ENCODE assay signal across 8 cellular contexts in the genomic region with DNA sequence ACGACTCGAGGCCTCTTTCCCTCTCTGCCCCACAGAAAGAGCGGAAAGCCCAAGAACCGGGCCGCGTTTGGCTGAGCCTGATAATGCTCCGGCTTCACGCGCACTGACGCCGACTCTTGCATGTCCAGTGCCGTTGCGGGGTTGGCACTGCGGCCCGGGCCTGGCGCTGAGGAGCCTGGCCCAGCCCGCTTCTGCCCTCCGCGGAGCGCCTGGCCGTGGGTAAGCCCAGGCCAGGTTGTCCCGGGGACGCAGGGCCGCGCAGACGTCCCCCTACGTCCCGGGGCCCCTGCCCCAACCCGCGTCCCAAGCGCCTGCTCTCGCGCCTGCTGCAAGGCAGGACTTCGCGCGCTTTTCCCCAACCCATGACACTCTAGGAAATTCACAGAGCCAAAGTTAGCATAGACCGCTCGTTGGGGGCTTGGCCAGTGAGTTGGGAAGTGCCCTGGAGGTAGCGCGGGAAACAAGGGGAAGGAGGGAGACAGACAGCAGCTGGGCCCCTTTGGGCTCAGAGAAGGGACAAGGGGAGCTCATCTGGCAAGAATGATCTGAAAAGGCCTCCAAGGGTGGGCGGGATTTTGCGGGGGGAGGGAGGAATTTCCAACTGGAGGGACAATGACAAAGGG. TPM values are rescaled to one million over a fixed set of nuclear protein-coding genes. Genes with fewer than 3 reads are reported as not detected.
A peak's percentile ranks its signal among the peaks of the same experiment; 100 is the strongest.
DNase-seq lines count a peak whose midpoint lies in the region; ATAC-seq, FAIRE-seq and TF ChIP-seq lines count a peak whose summit lies in the region.

No MANE protein-coding gene starts in this region.

- H3K27me3 ChIP-seq in stomach = no peaks in the 10 kb centered on the region

- no peak for FAIRE-seq in A549 (lab: Jason Lieb, UNC)

- TF ChIP-seq POLR2A in A549 (IDR thresholded peaks at IDR 0.05; ENCODE audit: low read length) (no peak), stomach (IDR thresholded peaks at IDR 0.05) (no peak)

- intact Hi-C loops in stomach (cut with DNase I; ENCODE audit: low total_unique reads) = no loop called here

- H3K4me3 Mint-ChIP-seq in activated naive CD8-positive, alpha-beta T cell treated with anti-CD3 and anti-CD28 coated beads, Interleukin-2, amount 50 U/mL, for 24 hours = peak overlapping the region; percentile 98

- CTCF ChIA-PET in A549 (lab: Yijun Ruan, JAX) = no interaction called here

- peak overlapping the region; percentile 92 for H3K4me3 ChIP-seq in A549
- H3K4me3 ChIP-seq in stomach = peak overlapping the region; percentile 74 to 99 (median 86)

- H3K4me1 ChIP-seq in A549 = peaks cover 8% of the 10 kb centered on the region; the same call in 2 of the 3 replicates
- peaks cover 25 to 46% (median 42%) of the 10 kb centered on the region in 4 donors for H3K4me1 ChIP-seq in stomach

- no peak overlapping the region for H3K27ac Mint-ChIP-seq in activated naive CD8-positive, alpha-beta T cell treated with anti-CD3 and anti-CD28 coated beads, Interleukin-2, amount 50 U/mL, for 24 hours

- H3K27me3 Mint-ChIP-seq in activated naive CD8-positive, alpha-beta T cell treated with anti-CD3 and anti-CD28 coated beads, Interleukin-2, amount 50 U/mL, for 24 hours = peaks cover 3% of the 10 kb centered on the region

- DNase-seq in A549 (ENCODE audit: low read depth in 1 of 2, low spot score in 1 of 2) = no peak
- peak; percentile 1 for DNase-seq in H4 (ENCODE audit: low spot score)
- DNase-seq in activated naive CD8-positive, alpha-beta T cell treated with anti-CD3 and anti-CD28 coated beads, Interleukin-2, amount 50 U/mL, for 24 hours = no peak
- peak; percentile 70 for DNase-seq in iPS-NIHi7 (ENCODE audit: extremely low spot score)
- DNase-seq in stomach = no peak
- no peak for DNase-seq in GM13976 (ENCODE audit: low spot score)
- DNase-seq in HuH-7 (ENCODE audit: low spot score) = no peak
- DNase-seq in GOT3 (lab: John Stamatoyannopoulos, UW) = no peak

- no peaks in the 10 kb centered on the region for H3K9me3 Mint-ChIP-seq in activated naive CD8-positive, alpha-beta T cell treated with anti-CD3 and anti-CD28 coated beads, Interleukin-2, amount 50 U/mL, for 24 hours

- peaks cover 23% of the 10 kb centered on the region for H3K4me1 Mint-ChIP-seq in activated naive CD8-positive, alpha-beta T cell treated with anti-CD3 and anti-CD28 coated beads, Interleukin-2, amount 50 U/mL, for 24 hours

- WGBS in A549 (ENCODE audit: missing lambda C conversion rate) = 67% methylated on average over 25 of the region's 42 CpGs
- WGBS in stomach, 5 donors = 8 to 29% (median 13%) methylated on average over 14 to 42 of the region's 42 CpGs

- H3K36me3 ChIP-seq in stomach = peaks cover 9 to 24% (median 18%) of the 10 kb centered on the region in 4 donors

- H3K9me3 ChIP-seq in A549 (no peaks in the 10 kb centered on the region), stomach (no peaks in the 10 kb centered on the region)

- H3K36me3 Mint-ChIP-seq in activated naive CD8-positive, alpha-beta T cell treated with anti-CD3 and anti-CD28 coated beads, Interleukin-2, amount 50 U/mL, for 24 hours (ENCODE audit: low read depth) = no peaks in the 10 kb centered on the region

- POLR2A ChIA-PET in A549 (lab: Yijun Ruan, JAX) = no interaction called here

- no peak for TF ChIP-seq EP300 in A549 (IDR thresholded peaks at IDR 0.05)
- TF ChIP-seq EP300 in stomach (IDR thresholded peaks at IDR 0.05) = no peak

- no peak for TF ChIP-seq RAD21 in A549 (conservative IDR thresholded peaks at IDR 0.05 in 1 of 2, IDR thresholded peaks at IDR 0.05 in 1 of 2)

- H3K4me2 ChIP-seq in A549 = peak overlapping the region; percentile 84

- in situ Hi-C loops in GM13976 (cut with MboI; ENCODE audit: low sequenced_read_pairs, unreplicated experiment) = no loop called here

- ATAC-seq in A549 = peak; percentile 72 to 78; a peak in 5 of 6 replicates
- ATAC-seq in activated naive CD8-positive, alpha-beta T cell treated with anti-CD3 and anti-CD28 coated beads, Interleukin-2, amount 50 U/mL, for 24 hours = peak; percentile 3

- no peak for TF ChIP-seq CTCF in A549 (IDR thresholded peaks at IDR 0.05)
- TF ChIP-seq CTCF in stomach (IDR thresholded peaks at IDR 0.05) = no peak
- TF ChIP-seq CTCF in GM13976 (IDR thresholded peaks at IDR 0.05; ENCODE audit: borderline replicate concordance, control extremely low read depth, extremely low read depth, insufficient read depth, missing control alignments) = no peak

- H3K27ac ChIP-seq in A549 = peak overlapping the region in 1 of 2 experiments; percentile 66; a peak in 2 of 6 replicates
- peak overlapping the region in 2 of 5 donors; percentile 79 to 83 for H3K27ac ChIP-seq in stomach

TF ChIP-seq in A549, 52 proteins besides CTCF, POLR2A, EP300 and RAD21:
- TF ChIP-seq NPAS2 (CRISPR knock-in tag; IDR thresholded peaks at IDR 0.05; ENCODE audit: borderline replicate concordance) (no peak), FOXS1 (CRISPR knock-in tag; IDR thresholded peaks at IDR 0.05) (no peak), JUNB (IDR thresholded peaks at IDR 0.05) (no peak)

RNA-seq across cellular contexts. Expression of gene LRPAP1, which starts 0.6 kb away (rescaled TPM):
- polyA plus RNA-seq in A549 (2011; rRNA removed) = 60.7 and 64.3 TPM in 2 replicates
- polyA plus RNA-seq in A549 (2012; cell fraction: cytosol; rRNA removed) = 85.6 and 89.7 TPM in 2 replicates
- 100 and 139 TPM in 2 replicates for polyA plus RNA-seq in A549 (2012; cell fraction: nucleus; rRNA removed)
- polyA plus RNA-seq in A549 (2017; fragmentation: RNase III; extraction: RNeasy Plus Mini Kit Qiagen cat#74134 plus additional on column Dnase treatment) = 79.1 to 81.1 TPM (median 80.1 TPM) in 3 replicates
- polyA minus RNA-seq in A549 (2011; rRNA and poly(A)+ RNA removed) = 16.5 and 22.0 TPM in 2 replicates
- 257 and 281 TPM in 2 replicates for total RNA-seq in H4 (2014; rRNA removed; shearing (Covaris generic))
- total RNA-seq in stomach = 10 to 100 TPM; 32.5 to 92.0 (median 64.2) TPM
- 10 to 100 TPM; 31.5 to 79.9 (median 41.4) TPM for polyA plus RNA-seq in stomach

Comparison
In these comparisons a context has a peak if more than half of its experiments do, and no peak if none do; other contexts are left out.
1. DNase-seq: peak in H4 (single experiment) and iPS-NIHi7 (single experiment); none in A549 (0 of 2), activated naive CD8-positive, alpha-beta T cell treated with anti-CD3 and anti-CD28 coated beads, Interleukin-2, amount 50 U/mL, for 24 hours (single experiment), stomach (single experiment), GM13976 (single experiment), HuH-7 (single experiment) and GOT3 (single experiment).